Comparison of ENCODE assay signal across 28 cellular contexts in the genomic region with DNA sequence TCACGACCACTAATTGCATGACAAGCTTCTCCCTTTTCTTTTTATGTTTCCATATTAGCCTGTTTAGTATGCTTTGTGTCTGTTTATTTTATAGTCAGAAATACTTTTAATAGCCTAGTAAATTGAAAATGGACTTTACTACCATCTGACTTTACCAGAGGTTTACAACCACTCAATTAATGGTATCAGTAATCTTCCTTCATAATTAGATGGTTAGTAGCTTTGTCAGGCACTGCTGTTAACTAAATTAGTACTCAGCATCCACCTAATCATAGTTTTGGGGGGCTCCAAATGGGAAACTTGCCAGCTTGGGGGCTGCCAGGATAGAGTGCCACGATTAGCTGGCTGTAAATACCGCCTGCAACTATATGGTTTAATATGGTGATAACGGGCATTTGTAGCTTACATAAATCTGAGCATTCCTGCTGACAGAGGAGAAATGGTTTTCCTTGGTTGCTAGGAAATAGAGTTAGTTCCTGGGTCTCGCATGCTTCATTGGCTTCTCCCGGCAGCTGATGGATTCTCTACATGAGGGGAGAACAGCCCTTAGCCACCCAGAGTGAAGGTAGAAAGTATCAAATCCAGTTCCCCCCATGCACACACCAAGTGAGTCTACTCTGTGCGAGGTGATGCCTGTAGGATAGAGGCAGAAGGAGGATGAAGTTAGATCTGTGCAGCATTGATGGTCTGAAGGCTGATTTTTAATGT.
"Had no signal": no experiment of that assay in that cellular context is flagged by ENCODE, and none has a peak within 500 bp of the region (broad histone marks: within the 10 kb centered on the region; RNA-seq: fewer than 3 reads in every experiment).

No MANE protein-coding gene starts in this region.

- H3K4me2 ChIP-seq: smooth muscle cell had no signal

- H3K4me3 ChIP-seq: gastroesophageal sphincter, heart right ventricle, lower lobe of right lung, pancreas, right lobe of liver, smooth muscle cell, suprapubic skin, transverse colon had no signal

- H3K4me3 Mint-ChIP-seq: effector memory CD8-positive, alpha-beta T cell; natural killer cell; neural crest cell; stimulated activated naive CD8-positive, alpha-beta T cell treated with anti-CD3 and anti-CD28 coated beads, Interleukin-15, amount 100 ng/mL, for 72 hours had no signal

- H3K27ac ChIP-seq: epithelial cell of prostate, gastroesophageal sphincter, heart right ventricle, lower lobe of right lung, neutrophil, pancreas, right lobe of liver, suprapubic skin, transverse colon had no signal

- ATAC-seq: effector memory CD8-positive, alpha-beta T cell; esophagus mucosa; gastroesophageal sphincter; heart right ventricle; left colon; left ventricle myocardium superior; lower lobe of right lung; natural killer cell; right lobe of liver; stimulated activated naive CD8-positive, alpha-beta T cell treated with anti-CD3 and anti-CD28 coated beads, Interleukin-15, amount 100 ng/mL, for 72 hours had no signal

- H3K4me1 Mint-ChIP-seq: natural killer cell; neural crest cell; stimulated activated naive CD8-positive, alpha-beta T cell treated with anti-CD3 and anti-CD28 coated beads, Interleukin-15, amount 100 ng/mL, for 72 hours had no signal

- H3K27ac Mint-ChIP-seq: effector memory CD8-positive, alpha-beta T cell; natural killer cell; stimulated activated naive CD8-positive, alpha-beta T cell treated with anti-CD3 and anti-CD28 coated beads, Interleukin-15, amount 100 ng/mL, for 72 hours had no signal

- H3K36me3 Mint-ChIP-seq: natural killer cell had no signal

- H3K9me3 ChIP-seq: gastroesophageal sphincter, heart right ventricle, lower lobe of right lung, neutrophil, pancreas, right lobe of liver, suprapubic skin, transverse colon had no signal

- H3K36me3 ChIP-seq: gastroesophageal sphincter, heart right ventricle, lower lobe of right lung, neutrophil, pancreas, right lobe of liver, suprapubic skin, transverse colon had no signal

- H3K9me3 Mint-ChIP-seq: effector memory CD8-positive, alpha-beta T cell; natural killer cell; neural crest cell; stimulated activated naive CD8-positive, alpha-beta T cell treated with anti-CD3 and anti-CD28 coated beads, Interleukin-15, amount 100 ng/mL, for 72 hours had no signal

- H3K27me3 ChIP-seq: gastroesophageal sphincter, neutrophil, pancreas, right lobe of liver, suprapubic skin, transverse colon had no signal

- DNase-seq: cerebellar nuclear complex; cortex of kidney; effector memory CD8-positive, alpha-beta T cell; foreskin fibroblast; heart right ventricle; hippocampal formation; islet precursor cell; kidney glomerular epithelial cell; left colon; left ventricle myocardium superior; lower lobe of right lung; natural killer cell; pancreas; right lobe of liver; stimulated activated CD4-positive, alpha-beta T cell treated with anti-CD3 and anti-CD28 coated beads, Interleukin-12 subunit alpha, Interleukin-12 subunit beta, amount 100 ng/mL, for 4 hours; stimulated activated CD4-positive, alpha-beta T cell treated with anti-CD3 and anti-CD28 coated beads, Interleukin-1b, Interleukin-23, amount 100 ng/mL, for 48 hours; stimulated activated CD4-positive, alpha-beta T cell treated with anti-CD3 and anti-CD28 coated beads, Interleukin-4, amount 100 ng/mL, for 1 hour; stimulated activated CD8-positive, alpha-beta memory T cell treated with anti-CD3 and anti-CD28 coated beads, Interleukin-4, amount 100 ng/mL, for 48 hours; stimulated activated naive CD4-positive, alpha-beta T cell; stimulated activated naive CD8-positive, alpha-beta T cell treated with anti-CD3 and anti-CD28 coated beads, Interleukin-15, amount 100 ng/mL, for 72 hours; transverse colon had no signal

- H3K4me1 ChIP-seq: lower lobe of right lung, pancreas, right lobe of liver, suprapubic skin, transverse colon had no signal
